ENCODE assay signal across 8 cellular contexts in the genomic region with DNA sequence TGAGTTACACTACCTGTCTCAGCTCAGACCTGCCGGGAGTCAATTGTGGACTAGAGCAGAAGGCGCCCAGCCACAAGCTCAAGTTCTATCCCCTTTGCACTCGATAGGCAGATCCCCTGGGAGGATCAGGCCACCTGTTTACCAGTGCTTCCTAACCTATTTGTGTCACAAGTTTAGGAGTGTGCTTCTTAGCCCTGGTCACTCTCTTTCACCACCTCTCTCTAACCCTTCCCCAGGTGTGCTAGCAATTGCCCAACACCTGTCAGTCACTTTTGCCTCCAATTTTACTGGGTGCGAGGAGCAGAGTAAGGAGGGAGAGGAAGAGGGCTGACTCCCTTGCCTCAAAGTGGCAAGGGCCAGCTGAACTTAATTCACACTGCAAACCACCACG. TPM values are rescaled to one million over a fixed set of nuclear protein-coding genes. Genes with fewer than 3 reads are reported as not detected.
A peak's percentile ranks its signal among the peaks of the same experiment; 100 is the strongest.
DNase-seq lines count a peak whose midpoint lies in the region; ATAC-seq and TF ChIP-seq lines count a peak whose summit lies in the region.

No MANE protein-coding gene starts in this region.

- H3K36me3 Mint-ChIP-seq in HFFc6 (ENCODE audit: low read depth): peaks cover 16% of the 10 kb centered on the region

- H3K4me3 Mint-ChIP-seq in HFFc6: peak overlapping the region; percentile 92

- no peaks in the 10 kb centered on the region for H3K9me3 ChIP-seq in SU-DHL-6 (ENCODE audit: insufficient read depth, low read length)
- H3K9me3 ChIP-seq in fibroblast of lung (ENCODE audit: control insufficient read depth, insufficient read depth, low read depth, low read length): no peaks in the 10 kb centered on the region
- H3K9me3 ChIP-seq in psoas muscle: no peaks in the 10 kb centered on the region

- peak in 1 of 4 donors; percentile 18 for ATAC-seq in psoas muscle

- H3K9me2 ChIP-seq in SU-DHL-6 (replicated peaks; ENCODE audit: insufficient read depth, low read length): no peaks in the 10 kb centered on the region

- peaks cover 41% of the 10 kb centered on the region for H3K4me1 Mint-ChIP-seq in HFFc6 (ENCODE audit: low read depth)

- H3K36me3 ChIP-seq in SU-DHL-6 (ENCODE audit: low read length): peaks cover 8% of the 10 kb centered on the region; the same call in 1 of the 2 replicates
- no peaks in the 10 kb centered on the region for H3K36me3 ChIP-seq in fibroblast of lung (ENCODE audit: control insufficient read depth, insufficient read depth, low read length)
- no peaks in the 10 kb centered on the region for H3K36me3 ChIP-seq in psoas muscle (ENCODE audit: insufficient read depth in 1 of 2, low read depth in 1 of 2)

- H3K4me3 ChIP-seq in SU-DHL-6 (ENCODE audit: insufficient read depth, low read length, poor library complexity, severe bottlenecking) (peak overlapping the region; percentile 79), fibroblast of lung (replicated peaks in 1 of 4; ENCODE audit: control extremely low read depth in 1 of 4, insufficient read depth in 1 of 4, low read depth in 3 of 4, low read length in 4 of 4) (peak overlapping the region; percentile 75 to 88 (median 78)), psoas muscle (peak overlapping the region; percentile 86)

- peak overlapping the region; percentile 95 for H2AFZ ChIP-seq in SU-DHL-6 (ENCODE audit: low read depth, low read length, severe bottlenecking)
- H2AFZ ChIP-seq in fibroblast of lung (ENCODE audit: low read length): peak overlapping the region; percentile 94

- H3K27me3 Mint-ChIP-seq in HFFc6 (ENCODE audit: insufficient read depth): no peaks in the 10 kb centered on the region

- H3K27me3 ChIP-seq in SU-DHL-6 (ENCODE audit: low read length) (no peaks in the 10 kb centered on the region), fibroblast of lung (ENCODE audit: control insufficient read depth, insufficient read depth, low read length) (no peaks in the 10 kb centered on the region), psoas muscle (ENCODE audit: insufficient read depth in 3 of 3, low read length in 2 of 3) (no peaks in the 10 kb centered on the region)

- H3K9ac ChIP-seq in SU-DHL-6 (ENCODE audit: low read length): peak overlapping the region; percentile 70
- H3K9ac ChIP-seq in fibroblast of lung (ENCODE audit: insufficient read depth, low read length): no peak overlapping the region

- H3K4me2 ChIP-seq in SU-DHL-6 (ENCODE audit: low read depth, low read length, poor library complexity, severe bottlenecking): peak overlapping the region; percentile 89
- H3K4me2 ChIP-seq in fibroblast of lung (ENCODE audit: extremely low read depth, insufficient read depth, low read length): peak overlapping the region; percentile 93

- H3K4me1 ChIP-seq in fibroblast of lung (ENCODE audit: control insufficient read depth, extremely low read depth, insufficient read depth, low read length): peaks cover 2% of the 10 kb centered on the region
- peaks cover 34% of the 10 kb centered on the region for H3K4me1 ChIP-seq in psoas muscle

- intact Hi-C loops in psoas muscle (cut with DNase I): loop anchor here in 1 of 2 donors (10.0 kb wide), 1 partner anchor 125 kb away; a partner anchor contains a TSS

- H3K27ac ChIP-seq in SU-DHL-6 (ENCODE audit: low read depth, low read length) (peak overlapping the region; percentile 53; the same call in 1 of the 2 replicates), fibroblast of lung (ENCODE audit: insufficient read depth, low read length) (peak overlapping the region; percentile 40), psoas muscle (peak overlapping the region; percentile 87)

- WGBS in psoas muscle, 3 donors: 28 to 34% (median 30%) methylated on average over 5 of the region's 5 CpGs

- H3K9me3 Mint-ChIP-seq in HFFc6: no peaks in the 10 kb centered on the region

- no peaks in the 10 kb centered on the region for H3F3A ChIP-seq in SU-DHL-6 (ENCODE audit: insufficient read depth)

- H3K79me2 ChIP-seq in SU-DHL-6 (ENCODE audit: insufficient read depth, low read length) (peaks cover 36% of the 10 kb centered on the region), fibroblast of lung (ENCODE audit: control insufficient read depth, insufficient read depth, low read length) (peaks cover 36% of the 10 kb centered on the region)

- DNase-seq in DMS53 treated with DMSO at 0.1 percent for 48 hours (lab: John Stamatoyannopoulos, UW; ENCODE audit: unreplicated experiment) (peak; percentile 17), HFFc6 (no peak), fibroblast of lung (ENCODE audit: low read depth in 2 of 2) (no peak), psoas muscle (no peak), kidney tubule cell (ENCODE audit: low spot score) (no peak), NAMALWA (ENCODE audit: low spot score) (no peak)
- no peak for DNase-seq in activated CD4-positive, alpha-beta T cell treated with anti-CD3 and anti-CD28 coated beads, Interleukin-2, amount 50 U/mL, for 4 hours

- H3K27ac Mint-ChIP-seq in HFFc6: peak overlapping the region; percentile 86

- no peak for TF ChIP-seq CTCF in HFFc6 (IDR thresholded peaks at IDR 0.05)
- no peak for TF ChIP-seq CTCF in SU-DHL-6 (IDR thresholded peaks at IDR 0.05; ENCODE audit: insufficient read depth, low read length, poor library complexity, severe bottlenecking)
- TF ChIP-seq CTCF in fibroblast of lung (conservative IDR thresholded peaks at IDR 0.05 in 1 of 2, IDR thresholded peaks at IDR 0.05 in 1 of 2; ENCODE audit: low read depth in 1 of 2, low read length in 2 of 2): no peak
- TF ChIP-seq CTCF in psoas muscle (IDR thresholded peaks at IDR 0.05): no peak

- H4K20me1 ChIP-seq in SU-DHL-6 (ENCODE audit: low read depth, low read length) (peaks cover 8% of the 10 kb centered on the region; the same call in 1 of the 2 replicates), fibroblast of lung (ENCODE audit: control insufficient read depth, extremely low read depth, insufficient read depth, low read length) (no peaks in the 10 kb centered on the region)

RNA-seq across cellular contexts. Expression of a gene that starts 0.7 kb away (rescaled TPM):
- total RNA-seq in HFFc6 (2021; fragmentation: NEBNext Ultra II Directional; extraction: Animal tissue kit (Norgen Biotek cat#: 25700)): 10 to 100 TPM; 20.0 to 22.7 (median 20.7) TPM
- total RNA-seq in fibroblast of lung (14.6 and 15.2 TPM in 2 replicates), psoas muscle (10 to 100 TPM; 33.0 to 47.7 (median 41.3) TPM)
- polyA plus RNA-seq in fibroblast of lung (12.1 and 13.8 TPM in 2 replicates), psoas muscle (10 to 100 TPM; 15.9 to 40.1 (median 18.9) TPM)
- polyA plus RNA-seq in fibroblast of lung (2012): 11.7 and 13.2 TPM in 2 replicates
- 1.2 and 4.9 TPM in 2 replicates for polyA minus RNA-seq in fibroblast of lung (ENCODE audit: low replicate concordance)
